9 cellular contexts compared by ENCODE assay signal in the genomic region with DNA sequence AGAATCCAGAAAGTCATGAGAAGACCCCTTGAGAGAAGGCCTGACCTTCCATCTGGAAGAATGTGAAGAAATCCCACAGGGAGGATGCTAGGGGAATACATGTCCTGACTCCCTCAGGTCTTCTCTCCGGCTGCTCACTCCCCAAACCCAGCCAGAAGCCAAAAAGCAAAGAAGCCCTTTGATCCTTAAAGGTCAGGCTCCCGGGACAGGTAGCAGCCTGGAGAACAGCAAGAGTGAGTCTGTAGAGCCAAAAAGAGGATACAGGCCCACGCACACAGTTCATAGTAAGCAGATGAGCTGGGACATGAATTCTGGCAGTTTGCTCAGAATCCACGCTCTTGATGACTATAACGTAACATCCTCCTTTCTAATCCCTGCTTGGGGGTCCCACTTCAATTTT.
"Had no signal": no experiment of that assay in that cellular context is flagged by ENCODE, and none has a peak within 500 bp of the region (broad histone marks: within the 10 kb centered on the region; RNA-seq: fewer than 3 reads in every experiment).

No MANE protein-coding gene starts in this region.

- DNase-seq: GOT3, H7, HFFc6, IMR-90, KG1 had no signal

- H3K4me3 ChIP-seq: HAP-1, K562 had no signal

- H3K4me1 ChIP-seq: HAP-1 had no signal

- FAIRE-seq: K562 had no signal

- H3K9me3 ChIP-seq: HAP-1 had no signal

- H3K4me3 Mint-ChIP-seq: HFFc6 had no signal

- ATAC-seq: HCT116, K562 had no signal

- H3K27ac ChIP-seq: HL-60 had no signal

- H3K27ac Mint-ChIP-seq: HFFc6 had no signal

- H3K36me3 ChIP-seq: HAP-1 had no signal

- H3K9me3 Mint-ChIP-seq: HFFc6 had no signal
